In the genomic region with DNA sequence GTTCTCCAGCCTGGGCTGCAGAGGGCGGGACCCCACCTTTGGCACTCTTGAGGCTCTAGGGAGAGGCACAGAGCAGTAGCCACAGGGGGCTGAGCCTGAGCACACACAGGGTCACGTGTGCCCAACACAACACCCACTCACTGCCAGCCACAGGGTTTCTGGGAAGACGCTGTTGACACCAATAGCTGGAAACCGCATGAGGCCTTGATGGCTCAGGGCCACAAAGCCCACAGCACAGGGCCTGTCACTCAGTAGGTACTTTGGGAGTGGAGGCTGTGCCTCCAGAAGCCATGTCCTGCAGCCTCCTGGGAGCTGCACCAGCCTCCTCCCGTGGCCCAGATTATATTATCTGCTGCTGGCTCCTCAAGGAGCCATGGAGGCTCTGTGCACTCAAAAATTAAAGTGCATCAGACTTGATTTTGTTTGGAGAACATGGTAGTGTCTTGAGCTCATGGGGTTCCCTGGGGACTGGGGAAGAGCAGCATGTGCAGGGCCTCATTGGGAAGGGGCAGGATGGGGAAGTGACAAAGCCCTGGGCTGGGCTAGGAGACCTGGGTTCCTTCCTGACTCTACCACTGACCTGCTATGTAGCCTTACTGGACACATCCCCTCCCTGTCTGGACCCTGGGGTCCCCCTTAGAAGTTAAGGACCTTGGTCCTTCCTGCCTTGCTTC, we compare ENCODE assay signal across 8 cellular contexts. TPM values are rescaled to one million over a fixed set of nuclear protein-coding genes. Genes with fewer than 3 reads are reported as not detected.
DNase-seq lines count a peak whose midpoint lies in the region; ATAC-seq, FAIRE-seq and TF ChIP-seq lines count a peak whose summit lies in the region.

No MANE protein-coding gene starts in this region.

- peak overlapping the region; percentile 35 for H3K9ac ChIP-seq in GM23248
- H3K9ac ChIP-seq in keratinocyte (ENCODE audit: control insufficient read depth, extremely low read depth, insufficient read depth, low read length), result peak overlapping the region; percentile 15

- TF ChIP-seq CTCF in AG04450 (IDR thresholded peaks at IDR 0.05; ENCODE audit: low read depth, low read length) (no peak), keratinocyte (optimal IDR thresholded peaks at IDR 0.05 in 1 of 3, IDR thresholded peaks at IDR 0.05 in 1 of 3, conservative IDR thresholded peaks at IDR 0.05 in 1 of 3; ENCODE audit: extremely low read depth in 1 of 3, insufficient read depth in 2 of 3, low read length in 3 of 3) (no peak), BE2C (IDR thresholded peaks at IDR 0.05; ENCODE audit: low read depth, low read length) (no peak)

- FAIRE-seq in keratinocyte (lab: Jason Lieb, UNC), result no peak

- H3K9me2 ChIP-seq in GM23248 (ENCODE audit: insufficient read depth), result no peaks in the 10 kb centered on the region

- H3K9me3 ChIP-seq in AG04450 (ENCODE audit: control insufficient read depth, insufficient read depth, low read length) (no peaks in the 10 kb centered on the region), GM23248 (ENCODE audit: low read depth) (no peaks in the 10 kb centered on the region), keratinocyte (ENCODE audit: control insufficient read depth, low read depth, low read length) (no peaks in the 10 kb centered on the region), BE2C (no peaks in the 10 kb centered on the region)

- H4K20me1 ChIP-seq in GM23248 (ENCODE audit: insufficient read depth) (no peaks in the 10 kb centered on the region), keratinocyte (ENCODE audit: control insufficient read depth, extremely low read depth, insufficient read depth, low read length) (no peaks in the 10 kb centered on the region)

- H3K36me3 Mint-ChIP-seq in activated naive CD4-positive, alpha-beta T cell treated with anti-CD3 and anti-CD28 coated beads, Interleukin-2, amount 50 U/mL, for 72 hours, result peaks cover 12 to 21% of the 10 kb centered on the region in 2 donors

- no peak overlapping the region for H2AFZ ChIP-seq in GM23248
- H2AFZ ChIP-seq in keratinocyte (ENCODE audit: control insufficient read depth, low read length), result no peak overlapping the region

- H3K27ac ChIP-seq in AG04450 (ENCODE audit: low read depth, low read length) (peak overlapping the region; percentile 21), GM23248 (peak overlapping the region; percentile 68), keratinocyte (ENCODE audit: control insufficient read depth, insufficient read depth, low read length) (no peak overlapping the region)

- H3F3A ChIP-seq in GM23248 (ENCODE audit: insufficient read depth), result peaks cover 18% of the 10 kb centered on the region

- H3K4me1 ChIP-seq in GM23248 (ENCODE audit: insufficient read depth) (peaks cover 29% of the 10 kb centered on the region), keratinocyte (ENCODE audit: control insufficient read depth, extremely low read depth, insufficient read depth, low read length) (peaks cover 22% of the 10 kb centered on the region), BE2C (peaks cover 3% of the 10 kb centered on the region)

- no peaks in the 10 kb centered on the region for H3K9me3 Mint-ChIP-seq in activated naive CD4-positive, alpha-beta T cell treated with anti-CD3 and anti-CD28 coated beads, Interleukin-2, amount 50 U/mL, for 72 hours

- no peaks in the 10 kb centered on the region for H3K9me1 ChIP-seq in keratinocyte (ENCODE audit: control insufficient read depth, extremely low read depth, insufficient read depth, low read length)

- no peaks in the 10 kb centered on the region for H3K27me3 ChIP-seq in AG04450 (ENCODE audit: control insufficient read depth, insufficient read depth, low read length)
- no peaks in the 10 kb centered on the region for H3K27me3 ChIP-seq in GM23248 (replicated peaks; ENCODE audit: insufficient read depth)
- H3K27me3 ChIP-seq in keratinocyte (ENCODE audit: control insufficient read depth, extremely low read depth, insufficient read depth, low read length), result no peaks in the 10 kb centered on the region
- H3K27me3 ChIP-seq in BE2C, result no peaks in the 10 kb centered on the region

- no peaks in the 10 kb centered on the region for H3K36me3 ChIP-seq in GM23248 (ENCODE audit: low read depth)
- H3K36me3 ChIP-seq in keratinocyte (ENCODE audit: control insufficient read depth in 2 of 2, extremely low read depth in 1 of 2, insufficient read depth in 2 of 2, low read length in 2 of 2), result peaks cover 10 to 14% of the 10 kb centered on the region in 2 experiments
- H3K36me3 ChIP-seq in BE2C, result no peaks in the 10 kb centered on the region

- H3K4me2 ChIP-seq in GM23248 (ENCODE audit: unreplicated experiment) (no peak overlapping the region), keratinocyte (ENCODE audit: control insufficient read depth, extremely low read depth, insufficient read depth, low read depth, low read length) (no peak overlapping the region)

- WGBS in GM23248 (ENCODE audit: low coverage in 1 of 2, low lambda C conversion rate in 2 of 2, missing lambda C conversion rate in 2 of 2), 2 experiments, result 11 to 20% methylated on average over 5 of the region's 5 CpGs

- dilution Hi-C loops in keratinocyte (cut with MboI; ENCODE audit: extremely low pct_ligation_motif_present, low sequenced_read_pairs), result no loop called here

- DNase-seq in AG04450 (ENCODE audit: low read depth, low spot score) (no peak), GM23248 (peak; percentile 81), SKM-1 (lab: John Stamatoyannopoulos, UW; ENCODE audit: unreplicated experiment) (peak; percentile 56), keratinocyte (ENCODE audit: low read depth, low spot score) (no peak), DMS79 treated with DMSO at 0.1 percent for 48 hours (lab: John Stamatoyannopoulos, UW) (no peak), BE2C (no peak)
- peak; percentile 83 to 92 for DNase-seq in activated naive CD4-positive, alpha-beta T cell treated with anti-CD3 and anti-CD28 coated beads, Interleukin-2, amount 50 U/mL, for 72 hours (ENCODE audit: low spot score in 2 of 2)
- peak; percentile 52 to 60 (median 59) for DNase-seq in stimulated activated CD4-positive, alpha-beta T cell treated with anti-CD3 and anti-CD28 coated beads, TNF-alpha, amount 100 ng/mL, for 1 hour (ENCODE audit: low read depth in 3 of 3, low spot score in 1 of 3)

- peak overlapping the region; percentile 83 to 96 for H3K27ac Mint-ChIP-seq in activated naive CD4-positive, alpha-beta T cell treated with anti-CD3 and anti-CD28 coated beads, Interleukin-2, amount 50 U/mL, for 72 hours

- peak; percentile 76 to 81 for ATAC-seq in activated naive CD4-positive, alpha-beta T cell treated with anti-CD3 and anti-CD28 coated beads, Interleukin-2, amount 50 U/mL, for 72 hours

- H3K79me2 ChIP-seq in GM23248 (ENCODE audit: insufficient read depth) (no peaks in the 10 kb centered on the region), keratinocyte (ENCODE audit: control insufficient read depth, insufficient read depth, low read length) (no peaks in the 10 kb centered on the region)

- CTCF ChIA-PET in AG04450 (lab: Charles Lee), result interaction anchor here (1.1 to 2.3 kb wide), 4 partner anchors 11 to 184 kb away, joined by 3 to 10 read pairs (median 4); no protein-coding TSS in a partner anchor

- in situ Hi-C loops in GM23248 (cut with MboI), result no loop called here

- H3K4me3 ChIP-seq in AG04450 (ENCODE audit: low read depth, low read length) (no peak overlapping the region), GM23248 (no peak overlapping the region), keratinocyte (ENCODE audit: control insufficient read depth in 2 of 3, extremely low read depth in 1 of 3, insufficient read depth in 2 of 3, low read depth in 1 of 3, low read length in 3 of 3) (no peak overlapping the region), BE2C (ENCODE audit: low read depth, low read length) (no peak overlapping the region)

- POLR2A ChIA-PET in AG04450 (lab: Yijun Ruan, JAX), result interaction anchor here (2.1 kb wide), 1 partner anchor 13 kb away, joined by 7 read pairs; no protein-coding TSS in a partner anchor

RNA-seq across cellular contexts. Expression of gene SREBF1, which starts 12.5 kb away (rescaled TPM):
- polyA plus RNA-seq in AG04450 (2011; rRNA removed), result 13.6 and 13.7 TPM in 2 replicates
- polyA minus RNA-seq in AG04450 (2011; rRNA and poly(A)+ RNA removed), result 24.9 and 28.1 TPM in 2 replicates
- total RNA-seq in GM23248 (2014; rRNA removed; shearing (Covaris generic)), result 34.4 and 36.2 TPM in 2 replicates
- 14.3 and 19.2 TPM in 2 replicates for polyA plus RNA-seq in GM23248 (2016; fragmentation: Nextera tagmentation; extraction: Ambion mirVana)
- 100 to 1,000 TPM in 1 of 2 donors, 10 to 100 TPM in 1; 67.2 to 103 TPM for total RNA-seq in activated naive CD4-positive, alpha-beta T cell treated with anti-CD3 and anti-CD28 coated beads, Interleukin-2, amount 50 U/mL, for 72 hours
- 51.7 to 62.3 TPM (median 59.8 TPM) in 3 replicates for polyA plus RNA-seq in keratinocyte
- 141 TPM for polyA plus RNA-seq in keratinocyte (2011; ENCODE audit: low read depth)
- 13.1 and 22.9 TPM in 2 replicates for polyA plus RNA-seq in keratinocyte (2011; cell fraction: cytosol; rRNA removed)
- polyA plus RNA-seq in keratinocyte (2011; cell fraction: nucleus; rRNA removed), result 193 and 230 TPM in 2 replicates
- polyA plus RNA-seq in keratinocyte (2012; ENCODE audit: low replicate concordance), result 58.4 and 115 TPM in 2 replicates
- polyA minus RNA-seq in keratinocyte, result 92.2 to 212 TPM (median 99.5 TPM) in 3 replicates
- polyA minus RNA-seq in keratinocyte (2011; cell fraction: cytosol; rRNA and poly(A)+ RNA removed), result 158 TPM
- 274 and 384 TPM in 2 replicates for polyA minus RNA-seq in keratinocyte (2011; cell fraction: nucleus; rRNA and poly(A)+ RNA removed)
- polyA plus RNA-seq in BE2C (2012; ENCODE audit: insufficient read depth, insufficient read length, low read depth), result 73.2 TPM

Comparison
In these comparisons a context has a peak if more than half of its experiments do, and no peak if none do; other contexts are left out.
1. DNase-seq: peak in GM23248 (single experiment), SKM-1 (single experiment), activated naive CD4-positive, alpha-beta T cell treated with anti-CD3 and anti-CD28 coated beads, Interleukin-2, amount 50 U/mL, for 72 hours (2 of 2) and stimulated activated CD4-positive, alpha-beta T cell treated with anti-CD3 and anti-CD28 coated beads, TNF-alpha, amount 100 ng/mL, for 1 hour (3 of 3); none in AG04450 (single experiment), keratinocyte (single experiment), DMS79 treated with DMSO at 0.1 percent for 48 hours (single experiment) and BE2C (single experiment).